1 cellular context compared by ENCODE assay signal in the genomic region with DNA sequence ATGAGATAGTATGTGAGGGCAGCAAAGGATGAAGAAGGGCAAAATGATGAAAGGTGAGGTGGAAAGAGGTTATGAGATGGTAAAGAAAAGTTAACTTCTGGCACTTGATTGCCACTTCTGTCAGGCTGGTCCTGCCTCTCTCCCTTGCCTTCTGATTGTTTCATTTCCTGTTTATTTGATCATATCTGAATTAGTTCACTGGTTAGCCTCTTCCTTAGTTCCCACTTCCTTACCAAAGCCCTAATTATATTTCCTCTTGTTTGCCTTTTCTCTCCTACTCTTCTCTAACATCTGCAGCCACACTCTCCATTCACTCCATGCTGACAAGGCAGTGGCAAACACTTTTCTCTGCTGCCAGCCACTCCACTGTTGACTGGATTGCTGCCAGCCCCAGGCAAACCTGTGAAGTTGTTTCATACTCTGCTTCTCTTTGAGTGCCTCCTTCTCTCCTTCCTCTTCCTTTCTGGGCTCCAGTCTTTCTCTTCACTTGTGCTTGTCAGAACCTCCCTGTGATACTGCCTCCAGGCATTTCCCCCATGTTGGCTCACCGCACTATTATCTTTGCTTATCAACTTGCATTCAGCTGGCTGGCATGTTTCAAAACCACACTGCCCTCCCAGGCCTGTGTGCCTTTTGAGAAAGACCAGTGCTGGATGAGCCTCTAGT.
TF ChIP-seq lines count a peak whose summit lies in the region.

No MANE protein-coding gene starts in this region.

TF ChIP-seq in WTC11, 78 proteins besides CTCF, POLR2A, EP300 and RAD21 (continued from another document):
- TF ChIP-seq ZSCAN18 (CRISPR knock-in tag; IDR thresholded peaks at IDR 0.05) (no peak), ATF2 (CRISPR knock-in tag; IDR thresholded peaks at IDR 0.05; ENCODE audit: borderline replicate concordance, low read depth) (no peak), ZNF671 (CRISPR knock-in tag; IDR thresholded peaks at IDR 0.05) (no peak)
- TF ChIP-seq, protein P1, sequence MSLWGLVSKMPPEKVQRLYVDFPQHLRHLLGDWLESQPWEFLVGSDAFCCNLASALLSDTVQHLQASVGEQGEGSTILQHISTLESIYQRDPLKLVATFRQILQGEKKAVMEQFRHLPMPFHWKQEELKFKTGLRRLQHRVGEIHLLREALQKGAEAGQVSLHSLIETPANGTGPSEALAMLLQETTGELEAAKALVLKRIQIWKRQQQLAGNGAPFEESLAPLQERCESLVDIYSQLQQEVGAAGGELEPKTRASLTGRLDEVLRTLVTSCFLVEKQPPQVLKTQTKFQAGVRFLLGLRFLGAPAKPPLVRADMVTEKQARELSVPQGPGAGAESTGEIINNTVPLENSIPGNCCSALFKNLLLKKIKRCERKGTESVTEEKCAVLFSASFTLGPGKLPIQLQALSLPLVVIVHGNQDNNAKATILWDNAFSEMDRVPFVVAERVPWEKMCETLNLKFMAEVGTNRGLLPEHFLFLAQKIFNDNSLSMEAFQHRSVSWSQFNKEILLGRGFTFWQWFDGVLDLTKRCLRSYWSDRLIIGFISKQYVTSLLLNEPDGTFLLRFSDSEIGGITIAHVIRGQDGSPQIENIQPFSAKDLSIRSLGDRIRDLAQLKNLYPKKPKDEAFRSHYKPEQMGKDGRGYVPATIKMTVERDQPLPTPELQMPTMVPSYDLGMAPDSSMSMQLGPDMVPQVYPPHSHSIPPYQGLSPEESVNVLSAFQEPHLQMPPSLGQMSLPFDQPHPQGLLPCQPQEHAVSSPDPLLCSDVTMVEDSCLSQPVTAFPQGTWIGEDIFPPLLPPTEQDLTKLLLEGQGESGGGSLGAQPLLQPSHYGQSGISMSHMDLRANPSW (CRISPR knock-in tag; conservative IDR thresholded peaks at IDR 0.05; ENCODE audit: low read depth), result no peak
